1 cellular context compared by ENCODE assay signal in genomic region chr12:7091660-7092228, GRCh38.
TF ChIP-seq lines count a peak whose summit lies in the region.

No MANE protein-coding gene starts in this region.

TF ChIP-seq in endothelial cell of umbilical vein, 7 proteins besides CTCF, POLR2A, EP300 and RAD21:
- TF ChIP-seq MYC (IDR thresholded peaks at IDR 0.05; ENCODE audit: low read depth, low read length): no peak
- TF ChIP-seq GATA2 (IDR thresholded peaks at IDR 0.05; ENCODE audit: insufficient read depth, insufficient read length, low read depth, low read length): no peak
- no peak for TF ChIP-seq EZH2 (IDR thresholded peaks at IDR 0.05; ENCODE audit: borderline replicate concordance, low read depth, low read length, severe bottlenecking)
- no peak for TF ChIP-seq POLR2AphosphoS5 (IDR thresholded peaks at IDR 0.05; ENCODE audit: insufficient read depth, low read depth, low read length)
- no peak for TF ChIP-seq MAX (IDR thresholded peaks at IDR 0.05; ENCODE audit: insufficient read depth, insufficient read length)
- no peak for TF ChIP-seq FOS (IDR thresholded peaks at IDR 0.05; ENCODE audit: borderline replicate concordance, insufficient read depth, low read length)
- no peak for TF ChIP-seq JUN (IDR thresholded peaks at IDR 0.05; ENCODE audit: borderline replicate concordance, insufficient read depth, insufficient read length, low read depth)
